Comparison of ENCODE assay signal across 1 cellular context in genomic region chr13:50712882-50713281, GRCh38.
TF ChIP-seq lines count a peak whose summit lies in the region.

No MANE protein-coding gene starts in this region.

TF ChIP-seq in HepG2, 621 proteins besides CTCF, POLR2A, EP300 and RAD21 (continued from another document):
- TF ChIP-seq ADNP (CRISPR knock-in tag; IDR thresholded peaks at IDR 0.05) (no peak), HINFP (CRISPR knock-in tag; IDR thresholded peaks at IDR 0.05; ENCODE audit: low read depth) (no peak), FOSL1 (CRISPR knock-in tag; IDR thresholded peaks at IDR 0.05; ENCODE audit: borderline replicate concordance) (no peak), NR1H2 (CRISPR knock-in tag; IDR thresholded peaks at IDR 0.05; ENCODE audit: borderline replicate concordance, low read depth) (no peak), ZNF512 (CRISPR knock-in tag; IDR thresholded peaks at IDR 0.05) (no peak), ZSCAN9 (CRISPR knock-in tag; IDR thresholded peaks at IDR 0.05; ENCODE audit: borderline replicate concordance) (no peak), BRF2 (CRISPR knock-in tag; IDR thresholded peaks at IDR 0.05) (no peak), TEF (CRISPR knock-in tag; IDR thresholded peaks at IDR 0.05) (no peak)
